In genomic region chr13:39037410-39037879, GRCh38 we compare ENCODE assay signal across 10 cellular contexts. TPM values are rescaled to one million over a fixed set of nuclear protein-coding genes. Genes with fewer than 3 reads are reported as not detected.
DNase-seq lines count a peak whose midpoint lies in the region; ATAC-seq and TF ChIP-seq lines count a peak whose summit lies in the region.
"Had no signal": no experiment of that assay in that cellular context is flagged by ENCODE, and none has a peak within 500 bp of the region (broad histone marks: within the 10 kb centered on the region; RNA-seq: fewer than 3 reads in every experiment).

No MANE protein-coding gene starts in this region.

- H3K27ac ChIP-seq in brain microvascular endothelial cell (peak overlapping the region; percentile 86), mesendoderm (ENCODE audit: low read depth, low read length) (peak overlapping the region; percentile 24), uterus (peak overlapping the region; percentile 84 to 90)

- H2BK120ac ChIP-seq in mesendoderm (ENCODE audit: low read depth, low read length) = peak overlapping the region; percentile 52

- no peak overlapping the region for H2AK5ac ChIP-seq in mesendoderm (ENCODE audit: low read length)

- peak overlapping the region; percentile 94 for H3K18ac ChIP-seq in mesendoderm (ENCODE audit: low read length)

- peaks cover 6% of the 10 kb centered on the region for H3K4me1 ChIP-seq in mesendoderm (ENCODE audit: control insufficient read depth, low read depth, low read length)
- H3K4me1 ChIP-seq in uterus = no peaks in the 10 kb centered on the region

- H2BK15ac ChIP-seq in mesendoderm (replicated peaks; ENCODE audit: low read depth) = no peak overlapping the region

- H3K36me3 ChIP-seq in brain microvascular endothelial cell (replicated peaks) = no peaks in the 10 kb centered on the region
- no peaks in the 10 kb centered on the region for H3K36me3 ChIP-seq in mesendoderm (ENCODE audit: control insufficient read depth, insufficient read depth, low read length)
- no peaks in the 10 kb centered on the region for H3K36me3 ChIP-seq in uterus

- H3K79me1 ChIP-seq in mesendoderm (ENCODE audit: low read length) = peaks cover 2% of the 10 kb centered on the region

- no peak overlapping the region for H4K5ac ChIP-seq in mesendoderm (ENCODE audit: low read length)

- H3K4me3 ChIP-seq in brain microvascular endothelial cell (ENCODE audit: low read depth, low read length) (peak overlapping the region; percentile 93), mesendoderm (ENCODE audit: low read length) (peak overlapping the region; percentile 78), uterus (peak overlapping the region; percentile 92 to 98)

- WGBS in mesendoderm (ENCODE audit: extremely low coverage, insufficient coverage, low lambda C conversion rate) = no CpG with 5 or more reads among the region's 39 CpGs

- H3K27me3 ChIP-seq in brain microvascular endothelial cell (replicated peaks) (no peaks in the 10 kb centered on the region), mesendoderm (ENCODE audit: insufficient read depth, low read length, poor library complexity) (no peaks in the 10 kb centered on the region), uterus (no peaks in the 10 kb centered on the region)

- peak overlapping the region; percentile 46 for H3K9ac ChIP-seq in mesendoderm (ENCODE audit: low read length)

- no peak overlapping the region for H4K8ac ChIP-seq in mesendoderm (ENCODE audit: low read depth, low read length)

- no peak overlapping the region for H2BK5ac ChIP-seq in mesendoderm (ENCODE audit: low read length)

- peak overlapping the region; percentile 59 for H3K56ac ChIP-seq in mesendoderm (ENCODE audit: low read length)

- TF ChIP-seq CTCF in brain microvascular endothelial cell (IDR thresholded peaks at IDR 0.05; ENCODE audit: low read depth, low read length, missing control alignments) (no peak), uterus (IDR thresholded peaks at IDR 0.05) (no peak)

- intact Hi-C loops in uterus (cut with DNase I; ENCODE audit: low total_unique reads) = no loop called here

- DNase-seq in DMS53 treated with DMSO at 0.1 percent for 48 hours (lab: John Stamatoyannopoulos, UW; ENCODE audit: unreplicated experiment) = peak; percentile 73
- peak; percentile 60 for DNase-seq in NAMALWA (ENCODE audit: low spot score)
- no peak for DNase-seq in brain microvascular endothelial cell
- DNase-seq in mesendoderm = no peak
- no peak for DNase-seq in uterus
- DNase-seq in NCI-H226 = no peak
- no peak for DNase-seq in cerebellar cortex (ENCODE audit: low spot score)

- peak; percentile 18 for ATAC-seq in GM21447 (IDR thresholded peaks at IDR 0.05; ENCODE audit: unreplicated experiment)

- TF ChIP-seq POLR2A in uterus (IDR thresholded peaks at IDR 0.05) = no peak

- H3K4me2 ChIP-seq in mesendoderm (ENCODE audit: low read length) = peak overlapping the region; percentile 83

- in situ Hi-C loops in brain microvascular endothelial cell (cut with HindIII; ENCODE audit: low pct_ligation_motif_present, low sequenced_read_pairs) = no loop called here

- H3K9me3 ChIP-seq in uterus = no peaks in the 10 kb centered on the region

- H3K4ac ChIP-seq in mesendoderm (ENCODE audit: low read depth, low read length) = peak overlapping the region; percentile 97

- no peak overlapping the region for H3K23ac ChIP-seq in mesendoderm (ENCODE audit: low read length)

- peaks cover 37% of the 10 kb centered on the region for H3K79me2 ChIP-seq in mesendoderm (ENCODE audit: control insufficient read depth, insufficient read depth, low read length)

RNA-seq across cellular contexts. Expression of gene PROSER1, which starts 0.4 kb away (rescaled TPM):
- 75.1 TPM for polyA plus RNA-seq in mesendoderm (2013, experiment 1 of 2)
- 71.0 TPM for polyA plus RNA-seq in mesendoderm (2013, experiment 2 of 2)
- 10 to 100 TPM in 3 of 4 donors, 1 to 10 TPM in 1; 3.8 to 47.3 (median 21.1) TPM for total RNA-seq in uterus

RNA-seq across cellular contexts. Expression of gene NHLRC3, which starts 0.8 kb away (rescaled TPM):
- 5.2 TPM for polyA plus RNA-seq in mesendoderm (2013, experiment 1 of 2)
- 5.4 TPM for polyA plus RNA-seq in mesendoderm (2013, experiment 2 of 2)
- total RNA-seq in uterus = 10 to 100 TPM; 13.8 to 59.0 (median 26.6) TPM

RNA-seq across cellular contexts. Expression of gene STOML3, which starts 46.8 kb away (rescaled TPM):
- polyA plus RNA-seq in mesendoderm (2013, experiment 1 of 2) = not detected
- polyA plus RNA-seq in mesendoderm (2013, experiment 2 of 2) = not detected
- total RNA-seq in uterus = under 1 TPM in 3 of 4 donors, not detected in 1; 0.27 to 0.35 (median 0.29) TPM
- total RNA-seq: activated CD8-positive, alpha-beta memory T cell treated with anti-CD3 and anti-CD28 coated beads for 36 hours; subcutaneous adipose tissue had no signal

Comparison
In these comparisons a context has a peak if more than half of its experiments do, and no peak if none do; other contexts are left out.
1. DNase-seq: peak in DMS53 treated with DMSO at 0.1 percent for 48 hours (single experiment) and NAMALWA (single experiment); none in brain microvascular endothelial cell (single experiment), mesendoderm (single experiment), uterus (0 of 2), NCI-H226 (single experiment) and cerebellar cortex (single experiment).
2. H3K27ac ChIP-seq: peak in every context shown above with its lines; median percentile 87 in uterus; 86 in brain microvascular endothelial cell; 24 in mesendoderm.
3. Peak in every context shown above with its lines, with median percentiles within 50 percentile points of each other: H3K4me3 ChIP-seq.